ENCODE assay signal across 23 cellular contexts in the genomic region with DNA sequence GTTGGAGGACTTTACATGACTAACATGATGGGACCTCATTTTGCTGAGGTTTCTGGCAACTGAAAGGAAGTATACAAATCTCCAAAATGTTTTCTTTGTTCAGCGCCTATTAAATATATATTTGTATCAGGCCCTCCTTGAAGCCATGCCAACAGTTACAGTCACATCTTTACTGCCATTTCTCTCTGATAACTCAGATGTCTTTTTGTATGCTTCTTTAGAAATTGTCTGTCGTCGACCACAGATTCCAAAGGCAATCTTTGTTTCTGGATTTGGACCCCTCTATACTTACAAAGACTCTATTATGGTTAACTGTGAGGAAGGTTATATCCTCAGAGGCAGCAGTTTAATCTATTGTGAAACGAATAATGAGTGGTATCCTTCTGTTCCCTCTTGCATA.
DNase-seq lines count a peak whose midpoint lies in the region; ATAC-seq, FAIRE-seq and TF ChIP-seq lines count a peak whose summit lies in the region.
"Had no signal": no experiment of that assay in that cellular context is flagged by ENCODE, and none has a peak within 500 bp of the region (broad histone marks: within the 10 kb centered on the region; RNA-seq: fewer than 3 reads in every experiment).

No MANE protein-coding gene starts in this region.

- no peaks in the 10 kb centered on the region for H3K79me2 ChIP-seq in OCI-LY3 (ENCODE audit: low read length)
- H3K79me2 ChIP-seq in K562 (ENCODE audit: control insufficient read depth, insufficient read depth, low read length) = no peaks in the 10 kb centered on the region

- H3K9me3 ChIP-seq in OCI-LY3 (ENCODE audit: insufficient read depth, low read length) = no peaks in the 10 kb centered on the region
- H3K9me3 ChIP-seq in K562 (replicated peaks; ENCODE audit: control insufficient read depth, insufficient read depth, low read depth, low read length) = peaks cover 4% of the 10 kb centered on the region
- H3K9me3 ChIP-seq: BLaER1 had no signal

- TF ChIP-seq CTCF in CD14-positive monocyte (IDR thresholded peaks at IDR 0.05) = no peak
- TF ChIP-seq CTCF in OCI-LY3 (IDR thresholded peaks at IDR 0.05; ENCODE audit: low read depth, low read length) = no peak
- TF ChIP-seq CTCF in K562 (IDR thresholded peaks at IDR 0.05 in 2 of 3, conservative IDR thresholded peaks at IDR 0.05 in 1 of 3; ENCODE audit: insufficient read depth in 2 of 3, low read depth in 1 of 3, low read length in 3 of 3) = no peak
- TF ChIP-seq CTCF in progenitor cell of endocrine pancreas (IDR thresholded peaks at IDR 0.05; ENCODE audit: unreplicated experiment) = no peak

- POLR2A ChIA-PET in K562 (lab: Yijun Ruan, JAX) = interaction anchor here (1.0 kb wide), 1 partner anchor 8 kb away, joined by 5 read pairs; no protein-coding TSS in a partner anchor

- no peaks in the 10 kb centered on the region for H3K9me1 ChIP-seq in K562 (ENCODE audit: control insufficient read depth, insufficient read depth, low read length)

- H3K4me1 ChIP-seq in OCI-LY3 (ENCODE audit: low read length) (peaks cover 32% of the 10 kb centered on the region), K562 (replicated peaks in 1 of 2; ENCODE audit: control insufficient read depth in 2 of 2, insufficient read depth in 2 of 2, low read length in 2 of 2) (no peaks in the 10 kb centered on the region)
- H3K4me1 ChIP-seq: BLaER1 had no signal

- 33% methylated on average over 4 of the region's 4 CpGs for WGBS in K562 (ENCODE audit: insufficient coverage, low coverage, missing lambda C conversion rate)

- H3K9ac ChIP-seq in OCI-LY3 (ENCODE audit: low read length) = no peak overlapping the region
- H3K9ac ChIP-seq in K562 (ENCODE audit: insufficient read depth in 1 of 2, low read depth in 2 of 2, low read length in 2 of 2) = no peak overlapping the region
- H3K9ac ChIP-seq: BLaER1 had no signal

- no peak for DNase-seq in CD14-positive monocyte (ENCODE audit: low spot score)
- DNase-seq in K562 (ENCODE audit: extremely low read depth in 1 of 4, low spot score in 3 of 4) = no peak
- DNase-seq in foreskin melanocyte = peak; percentile 92
- no peak for DNase-seq in UCSD-AML1 (lab: John Stamatoyannopoulos, UW; ENCODE audit: unreplicated experiment)
- DNase-seq in NCI-H69 (lab: John Stamatoyannopoulos, UW) = no peak
- no peak for DNase-seq in activated CD4-positive, CD25-positive, alpha-beta regulatory T cell (lab: John Stamatoyannopoulos, UW)
- DNase-seq in progenitor cell of endocrine pancreas (ENCODE audit: low spot score, unreplicated experiment) = no peak
- DNase-seq: Calu3; CD4-positive, alpha-beta T cell; CD8-positive, alpha-beta memory T cell; COR-L47; DMS79 treated with DMSO at 0.1 percent for 48 hours; GF-D8; H7 had no signal

- no peak for ATAC-seq in K562
- ATAC-seq: HCT116 had no signal

- no peak for TF ChIP-seq EP300 in K562 (IDR thresholded peaks at IDR 0.05; ENCODE audit: low read length)

- no peak overlapping the region for H3K27ac ChIP-seq in OCI-LY3 (ENCODE audit: low read length)
- no peak overlapping the region for H3K27ac ChIP-seq in K562 (ENCODE audit: extremely low read depth, low read depth, low read length)
- H3K27ac ChIP-seq: 22Rv1, BLaER1, C4-2B had no signal

- H3K4me3 ChIP-seq in OCI-LY3 (ENCODE audit: low read length) (no peak overlapping the region), K562 (no peak overlapping the region)
- H3K4me3 ChIP-seq: BLaER1 had no signal

- no TSS peak for BruUV-seq in K562 (replicated peaks; lab: Mats Ljungman, UMichigan)

- peaks cover 0 to 3% of the 10 kb centered on the region in 2 donors for H3K36me3 Mint-ChIP-seq in CD14-positive monocyte
- no peaks in the 10 kb centered on the region for H3K36me3 Mint-ChIP-seq in progenitor cell of endocrine pancreas (ENCODE audit: insufficient read depth)

- FAIRE-seq in K562 (lab: Jason Lieb, UNC) = no peak
- FAIRE-seq: A204.1, GM12891, H1 had no signal

- no peak overlapping the region for H2AFZ ChIP-seq in OCI-LY3 (ENCODE audit: low read depth, low read length)
- 0 out of 2 replicates have a peak overlapping the region, but pooled peaks have one; percentile 1 for H2AFZ ChIP-seq in K562 (ENCODE audit: low read depth, low read length)

- H3K9me3 Mint-ChIP-seq in CD14-positive monocyte (peaks cover 0 to 6% (median 3%) of the 10 kb centered on the region in 7 donors), progenitor cell of endocrine pancreas (ENCODE audit: low read depth) (no peaks in the 10 kb centered on the region)
- H3K9me3 Mint-ChIP-seq: CD4-positive, alpha-beta T cell; CD8-positive, alpha-beta memory T cell had no signal

- no peaks in the 10 kb centered on the region for H4K20me1 ChIP-seq in OCI-LY3 (ENCODE audit: insufficient read depth, low read length)
- H4K20me1 ChIP-seq in K562 (replicated peaks; ENCODE audit: control insufficient read depth, insufficient read depth, low read length) = no peaks in the 10 kb centered on the region
- H4K20me1 ChIP-seq: BLaER1 had no signal

- no peaks in the 10 kb centered on the region for H3K36me3 ChIP-seq in OCI-LY3 (replicated peaks; ENCODE audit: low read depth, low read length)
- no peaks in the 10 kb centered on the region for H3K36me3 ChIP-seq in K562 (ENCODE audit: control insufficient read depth, insufficient read depth, low read length)
- H3K36me3 ChIP-seq: BLaER1 had no signal

- peaks cover 23% of the 10 kb centered on the region for H3K4me1 Mint-ChIP-seq in CD14-positive monocyte
- no peaks in the 10 kb centered on the region for H3K4me1 Mint-ChIP-seq in progenitor cell of endocrine pancreas (ENCODE audit: low read depth)
- H3K4me1 Mint-ChIP-seq: CD8-positive, alpha-beta memory T cell had no signal

- peak overlapping the region; percentile 60; the same call in 1 of the 2 replicates for H3K4me2 ChIP-seq in OCI-LY3 (ENCODE audit: low read length)
- H3K4me2 ChIP-seq in K562 (ENCODE audit: insufficient read depth, low read length) = no peak overlapping the region
- H3K4me2 ChIP-seq: BLaER1 had no signal

- intact Hi-C loops in CD14-positive monocyte (cut with micrococcal nuclease) = loop anchor here (1.0 to 10.0 kb wide), 2 partner anchors 32 to 141 kb away; no protein-coding TSS in a partner anchor
- intact Hi-C loops in K562 (cut with micrococcal nuclease) = no loop called here

- TF ChIP-seq POLR2A in K562 (conservative IDR thresholded peaks at IDR 0.05) = no peak

- peak overlapping the region; percentile 91 to 97 (median 91) for H3K27ac Mint-ChIP-seq in CD14-positive monocyte
- H3K27ac Mint-ChIP-seq in progenitor cell of endocrine pancreas = no peak overlapping the region
- H3K27ac Mint-ChIP-seq: CD4-positive, alpha-beta T cell; CD8-positive, alpha-beta memory T cell had no signal

- TF ChIP-seq RAD21 in K562 (CRISPR knock-in tag; conservative IDR thresholded peaks at IDR 0.05 in 1 of 2, IDR thresholded peaks at IDR 0.05 in 1 of 2) = no peak

- H3K4me3 Mint-ChIP-seq in CD14-positive monocyte = no peak overlapping the region
- no peak overlapping the region for H3K4me3 Mint-ChIP-seq in progenitor cell of endocrine pancreas (ENCODE audit: low read depth)
- H3K4me3 Mint-ChIP-seq: CD4-positive, alpha-beta T cell; CD8-positive, alpha-beta memory T cell had no signal

- in situ Hi-C loops in K562 (cut with MboI) = no loop called here

- H3K27me3 ChIP-seq in OCI-LY3 (ENCODE audit: low read depth, low read length) (peaks cover 3% of the 10 kb centered on the region; the same call in 1 of the 2 replicates), K562 (ENCODE audit: control insufficient read depth in 2 of 2, insufficient read depth in 2 of 2, low read length in 2 of 2) (no peaks in the 10 kb centered on the region)
- H3K27me3 ChIP-seq: BLaER1 had no signal

- H3K27me3 Mint-ChIP-seq in CD14-positive monocyte (ENCODE audit: low read depth in 3 of 3) = peaks cover 0 to 2% (median 0%) of the 10 kb centered on the region in 3 donors
- H3K27me3 Mint-ChIP-seq in progenitor cell of endocrine pancreas = no peaks in the 10 kb centered on the region
- H3K27me3 Mint-ChIP-seq: B cell; CD4-positive, alpha-beta T cell had no signal

- CTCF ChIA-PET in K562 (lab: Yijun Ruan, JAX; ENCODE audit: low intra/inter-chr PET ratio) = no interaction called here

TF ChIP-seq in K562, 482 proteins besides CTCF, POLR2A, EP300 and RAD21 (continues in another document):
- TF ChIP-seq KLF10 (CRISPR knock-in tag; IDR thresholded peaks at IDR 0.05) (no peak), ERF (CRISPR knock-in tag; IDR thresholded peaks at IDR 0.05) (no peak), RFX7 (CRISPR knock-in tag; IDR thresholded peaks at IDR 0.05) (no peak), SAFB2 (IDR thresholded peaks at IDR 0.05; ENCODE audit: borderline replicate concordance, low read depth, low read length, severe bottlenecking) (no peak), FOXK2 (conservative IDR thresholded peaks at IDR 0.05 in 1 of 2, IDR thresholded peaks at IDR 0.05 in 1 of 2; ENCODE audit: low read depth in 2 of 2) (no peak)
- TF ChIP-seq, protein P1, sequence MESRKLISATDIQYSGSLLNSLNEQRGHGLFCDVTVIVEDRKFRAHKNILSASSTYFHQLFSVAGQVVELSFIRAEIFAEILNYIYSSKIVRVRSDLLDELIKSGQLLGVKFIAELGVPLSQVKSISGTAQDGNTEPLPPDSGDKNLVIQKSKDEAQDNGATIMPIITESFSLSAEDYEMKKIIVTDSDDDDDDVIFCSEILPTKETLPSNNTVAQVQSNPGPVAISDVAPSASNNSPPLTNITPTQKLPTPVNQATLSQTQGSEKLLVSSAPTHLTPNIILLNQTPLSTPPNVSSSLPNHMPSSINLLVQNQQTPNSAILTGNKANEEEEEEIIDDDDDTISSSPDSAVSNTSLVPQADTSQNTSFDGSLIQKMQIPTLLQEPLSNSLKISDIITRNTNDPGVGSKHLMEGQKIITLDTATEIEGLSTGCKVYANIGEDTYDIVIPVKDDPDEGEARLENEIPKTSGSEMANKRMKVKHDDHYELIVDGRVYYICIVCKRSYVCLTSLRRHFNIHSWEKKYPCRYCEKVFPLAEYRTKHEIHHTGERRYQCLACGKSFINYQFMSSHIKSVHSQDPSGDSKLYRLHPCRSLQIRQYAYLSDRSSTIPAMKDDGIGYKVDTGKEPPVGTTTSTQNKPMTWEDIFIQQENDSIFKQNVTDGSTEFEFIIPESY (CRISPR knock-in tag; IDR thresholded peaks at IDR 0.05) = no peak
- TF ChIP-seq, protein P2, sequence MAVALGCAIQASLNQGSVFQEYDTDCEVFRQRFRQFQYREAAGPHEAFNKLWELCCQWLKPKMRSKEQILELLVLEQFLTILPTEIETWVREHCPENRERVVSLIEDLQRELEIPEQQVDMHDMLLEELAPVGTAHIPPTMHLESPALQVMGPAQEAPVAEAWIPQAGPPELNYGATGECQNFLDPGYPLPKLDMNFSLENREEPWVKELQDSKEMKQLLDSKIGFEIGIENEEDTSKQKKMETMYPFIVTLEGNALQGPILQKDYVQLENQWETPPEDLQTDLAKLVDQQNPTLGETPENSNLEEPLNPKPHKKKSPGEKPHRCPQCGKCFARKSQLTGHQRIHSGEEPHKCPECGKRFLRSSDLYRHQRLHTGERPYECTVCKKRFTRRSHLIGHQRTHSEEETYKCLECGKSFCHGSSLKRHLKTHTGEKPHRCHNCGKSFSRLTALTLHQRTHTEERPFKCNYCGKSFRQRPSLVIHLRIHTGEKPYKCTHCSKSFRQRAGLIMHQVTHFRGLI (CRISPR knock-in tag; IDR thresholded peaks at IDR 0.05) = no peak
